Comparison of ENCODE assay signal across 13 cellular contexts in genomic region chr12:112422531-112422930, GRCh38. TPM values are rescaled to one million over a fixed set of nuclear protein-coding genes. Genes with fewer than 3 reads are reported as not detected.
DNase-seq lines count a peak whose midpoint lies in the region; ATAC-seq and TF ChIP-seq lines count a peak whose summit lies in the region.
"Had no signal": no experiment of that assay in that cellular context is flagged by ENCODE, and none has a peak within 500 bp of the region (broad histone marks: within the 10 kb centered on the region; RNA-seq: fewer than 3 reads in every experiment).

No MANE protein-coding gene starts in this region.

- H3K4me3 Mint-ChIP-seq in CD4-positive, alpha-beta T cell: peak overlapping the region; percentile 47
- H3K4me3 Mint-ChIP-seq: CD8-positive, alpha-beta T cell had no signal

- POLR2A ChIA-PET in CD4-positive, alpha-beta T cell (lab: Charles Lee): interaction anchor here (0.6 kb wide), 1 partner anchor 71 kb away, joined by 4 read pairs; no protein-coding TSS in a partner anchor

- H3K4me3 ChIP-seq in adipocyte (ENCODE audit: low read length) (no peak overlapping the region), left ventricle myocardium inferior (peak overlapping the region; percentile 7), psoas muscle (peak overlapping the region; percentile 6), WERI-Rb-1 (ENCODE audit: low read depth, low read length) (no peak overlapping the region)
- H3K4me3 ChIP-seq: ascending aorta, lung had no signal

- no peak for TF ChIP-seq CTCF in CD4-positive, alpha-beta T cell (IDR thresholded peaks at IDR 0.05)
- TF ChIP-seq CTCF in left ventricle myocardium inferior (IDR thresholded peaks at IDR 0.05; ENCODE audit: borderline replicate concordance) (no peak), psoas muscle (IDR thresholded peaks at IDR 0.05) (no peak), WERI-Rb-1 (IDR thresholded peaks at IDR 0.05; ENCODE audit: low read depth, low read length) (no peak)

- 16 to 28% (median 17%) methylated on average over 5 of the region's 5 CpGs for WGBS in psoas muscle, 3 donors

- CTCF ChIA-PET in CD4-positive, alpha-beta T cell (lab: Charles Lee): interaction anchor here (1.0 kb wide), 1 partner anchor 11 kb away, joined by 3 read pairs; no protein-coding TSS in a partner anchor

- H3K27me3 Mint-ChIP-seq in CD4-positive, alpha-beta T cell: no peaks in the 10 kb centered on the region

- H3K27ac Mint-ChIP-seq in CD4-positive, alpha-beta T cell: peak overlapping the region; percentile 29
- H3K27ac Mint-ChIP-seq: CD8-positive, alpha-beta T cell had no signal

- peaks cover 11% of the 10 kb centered on the region for H3K36me3 Mint-ChIP-seq in CD4-positive, alpha-beta T cell (ENCODE audit: low read depth)

- H3K9ac ChIP-seq in adipocyte (ENCODE audit: low read length): no peak overlapping the region

- H3K4me1 ChIP-seq in adipocyte (ENCODE audit: control insufficient read depth, insufficient read depth, low read length) (peaks cover 35% of the 10 kb centered on the region), left ventricle myocardium inferior (peaks cover 77% of the 10 kb centered on the region), psoas muscle (peaks cover 52% of the 10 kb centered on the region)

- no peaks in the 10 kb centered on the region for H3K27me3 ChIP-seq in CD4-positive, alpha-beta T cell (ENCODE audit: control insufficient read depth, insufficient read depth, low read length)
- no peaks in the 10 kb centered on the region for H3K27me3 ChIP-seq in adipocyte (replicated peaks; ENCODE audit: control insufficient read depth, insufficient read depth, low read length)
- H3K27me3 ChIP-seq in left ventricle myocardium inferior (ENCODE audit: low read depth): no peaks in the 10 kb centered on the region
- no peaks in the 10 kb centered on the region for H3K27me3 ChIP-seq in psoas muscle (ENCODE audit: insufficient read depth in 3 of 3, low read length in 2 of 3)
- H3K27me3 ChIP-seq in WERI-Rb-1 (ENCODE audit: insufficient read depth, low read depth, severe bottlenecking): no peaks in the 10 kb centered on the region
- H3K27me3 ChIP-seq: ascending aorta had no signal

- no peaks in the 10 kb centered on the region for H3K9me3 Mint-ChIP-seq in CD4-positive, alpha-beta T cell
- H3K9me3 Mint-ChIP-seq: CD8-positive, alpha-beta T cell had no signal

- H3K4me1 Mint-ChIP-seq in CD4-positive, alpha-beta T cell (ENCODE audit: low read depth): peaks cover 48% of the 10 kb centered on the region

- H3K36me3 ChIP-seq in adipocyte (ENCODE audit: control insufficient read depth, insufficient read depth, low read length, severe bottlenecking): peaks cover 7% of the 10 kb centered on the region
- H3K36me3 ChIP-seq in left ventricle myocardium inferior: no peaks in the 10 kb centered on the region
- no peaks in the 10 kb centered on the region for H3K36me3 ChIP-seq in psoas muscle (ENCODE audit: insufficient read depth in 1 of 2, low read depth in 1 of 2)
- no peaks in the 10 kb centered on the region for H3K36me3 ChIP-seq in WERI-Rb-1
- H3K36me3 ChIP-seq: ascending aorta had no signal

- no peak for DNase-seq in CD4-positive, alpha-beta T cell
- DNase-seq in adipocyte (ENCODE audit: low read depth) (peak; percentile 14), left ventricle myocardium inferior (no peak), psoas muscle (no peak), WERI-Rb-1 (no peak), NCI-H2227 treated with DMSO at 0.1 percent for 48 hours (lab: John Stamatoyannopoulos, UW) (no peak)
- DNase-seq in NK-92 treated with Interleukin-12 subunit alpha and Interleukin-12 subunit beta, amount 100 ng/mL, for 24 hours (lab: John Stamatoyannopoulos, UW): no peak
- DNase-seq: CD8-positive, alpha-beta T cell; NCI-H1105; SW 1271 had no signal

- intact Hi-C loops in CD4-positive, alpha-beta T cell (cut with DNase I, micrococcal nuclease): no loop called here
- intact Hi-C loops in left ventricle myocardium inferior (cut with micrococcal nuclease) (no loop called here), psoas muscle (cut with DNase I) (no loop called here)

- no peak for ATAC-seq in CD4-positive, alpha-beta T cell (ENCODE audit: poor library complexity)
- peak in 2 of 4 donors; percentile 33 to 57 for ATAC-seq in psoas muscle
- no peak for ATAC-seq in GM19328 (IDR thresholded peaks at IDR 0.05; ENCODE audit: unreplicated experiment)
- ATAC-seq: CD8-positive, alpha-beta T cell had no signal

- no peaks in the 10 kb centered on the region for H3K9me3 ChIP-seq in CD4-positive, alpha-beta T cell (ENCODE audit: control insufficient read depth, low read length)
- H3K9me3 ChIP-seq in adipocyte (ENCODE audit: control insufficient read depth, low read length) (no peaks in the 10 kb centered on the region), left ventricle myocardium inferior (replicated peaks) (no peaks in the 10 kb centered on the region), psoas muscle (no peaks in the 10 kb centered on the region), WERI-Rb-1 (ENCODE audit: severe bottlenecking) (no peaks in the 10 kb centered on the region)
- H3K9me3 ChIP-seq: ascending aorta had no signal

- no peak overlapping the region for H3K27ac ChIP-seq in CD4-positive, alpha-beta T cell (ENCODE audit: low read depth, low read length)
- H3K27ac ChIP-seq in left ventricle myocardium inferior (replicated peaks) (peak overlapping the region; percentile 72), psoas muscle (peak overlapping the region; percentile 79), WERI-Rb-1 (no peak overlapping the region)
- H3K27ac ChIP-seq: ascending aorta had no signal

RNA-seq across cellular contexts. Expression of gene PTPN11, which starts 3.8 kb away (rescaled TPM):
- 10 to 100 TPM; 44.6 to 46.4 TPM for total RNA-seq in CD4-positive, alpha-beta T cell
- 139 TPM for total RNA-seq in left ventricle myocardium inferior
- total RNA-seq in psoas muscle: 100 to 1,000 TPM; 172 to 192 (median 185) TPM
- polyA plus RNA-seq in psoas muscle: 100 to 1,000 TPM in 1 of 3 donors, 10 to 100 TPM in 2; 43.8 to 138 (median 46.2) TPM

RNA-seq across cellular contexts. Expression of gene RPL6, which starts 13.1 kb away (rescaled TPM):
- total RNA-seq in CD4-positive, alpha-beta T cell: 1,000 to 10,000 TPM; 1,794 to 1,807 TPM
- total RNA-seq in left ventricle myocardium inferior (572 TPM), psoas muscle (100 to 1,000 TPM; 743 to 889 (median 828) TPM)
- 1,000 to 10,000 TPM; 1,575 to 1,983 (median 1,717) TPM for polyA plus RNA-seq in psoas muscle

RNA-seq across cellular contexts. Expression of gene HECTD4, which starts 40.3 kb away (rescaled TPM):
- total RNA-seq in CD4-positive, alpha-beta T cell: 10 to 100 TPM; 40.2 to 43.3 TPM
- total RNA-seq in left ventricle myocardium inferior (23.4 TPM), psoas muscle (10 to 100 TPM; 14.6 to 22.8 (median 18.4) TPM)
- 10 to 100 TPM in 1 of 3 donors, 1 to 10 TPM in 2; 2.1 to 12.0 (median 5.0) TPM for polyA plus RNA-seq in psoas muscle

Comparison
In these comparisons a context has a peak if more than half of its experiments do, and no peak if none do; other contexts are left out.
1. H3K27ac ChIP-seq: peak in left ventricle myocardium inferior (single experiment) and psoas muscle (single experiment); none in CD4-positive, alpha-beta T cell (single experiment) and WERI-Rb-1 (single experiment).
2. H3K4me3 ChIP-seq: peak in left ventricle myocardium inferior (single experiment) and psoas muscle (single experiment); none in adipocyte (single experiment) and WERI-Rb-1 (single experiment).